Comparison of ENCODE assay signal across 22 cellular contexts in genomic region chr12:49397000-49397399, GRCh38. TPM values are rescaled to one million over a fixed set of nuclear protein-coding genes. Genes with fewer than 3 reads are reported as not detected.
"Had no signal": no experiment of that assay in that cellular context is flagged by ENCODE, and none has a peak within 500 bp of the region (broad histone marks: within the 10 kb centered on the region; RNA-seq: fewer than 3 reads in every experiment).

No MANE protein-coding gene starts in this region.

- H3K9me3 ChIP-seq: SK-N-SH had no signal

- DNase-seq: KBM-7, MV-4-11, NCI-H1048, NCI-H1105, NCI-H1417, NCI-H1436 treated with DMSO at 0.1 percent for 48 hours, NCI-H1694, NCI-H187 treated with DMSO at 0.1 percent for 48 hours, NCI-H2029 treated with DMSO at 0.1 percent for 48 hours, NCI-H2227 treated with DMSO at 0.1 percent for 48 hours, NCI-H524, NCI-H526 treated with DMSO at 0.1 percent for 48 hours, NCI-H748 treated with DMSO at 0.1 percent for 48 hours, PC-3, SHP77 treated with DMSO at 0.1 percent for 48 hours, SK-N-SH, SW 1271, T-cell had no signal

- H3K9me2 ChIP-seq: SK-N-SH had no signal

- H3K9me3 Mint-ChIP-seq: IgD-negative memory B cell, T-cell had no signal

- H3K27ac Mint-ChIP-seq: IgD-negative memory B cell, T-cell had no signal

- H3K27me3 Mint-ChIP-seq: IgD-negative memory B cell, T-cell had no signal

- H3K4me3 Mint-ChIP-seq: IgD-negative memory B cell, T-cell had no signal

- H3K36me3 Mint-ChIP-seq: T-cell had no signal

- H3K27ac ChIP-seq: RWPE1 had no signal

- H3K4me2 ChIP-seq: SK-N-SH had no signal

- ATAC-seq: HepG2, Panc1, PC-3, T-cell had no signal

RNA-seq across cellular contexts. Expression of gene DNAJC22, which starts 50.3 kb away (rescaled TPM):
- polyA plus RNA-seq: IgD-negative memory B cell had no signal
